ENCODE assay signal across 2 cellular contexts in the genomic region with DNA sequence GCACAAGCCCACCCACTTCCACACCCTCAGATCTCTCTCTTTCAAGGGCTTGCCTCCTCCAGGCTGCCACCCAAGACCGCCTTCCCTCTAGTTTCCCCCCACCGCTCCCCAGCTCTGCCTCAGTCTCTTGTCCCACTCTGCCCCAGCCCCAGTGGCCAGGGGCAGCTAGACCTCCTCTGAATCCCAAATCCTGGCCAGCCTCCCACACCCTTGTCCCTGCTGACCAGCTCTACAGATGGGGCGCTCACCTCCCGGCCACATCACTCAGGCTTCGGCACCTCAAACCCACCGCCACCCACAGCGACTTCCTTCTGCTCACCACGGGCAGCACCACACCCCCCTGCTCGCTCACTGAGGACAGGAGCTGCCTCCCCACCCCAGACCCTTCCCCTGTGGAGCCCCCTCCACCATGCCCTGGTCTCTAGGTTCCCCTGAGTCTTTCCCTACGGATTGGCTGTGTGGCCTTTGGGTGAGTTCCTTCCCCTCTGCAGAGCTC.
TF ChIP-seq lines count a peak whose summit lies in the region.

No MANE protein-coding gene starts in this region.

TF ChIP-seq in liver, 16 proteins besides CTCF, POLR2A, EP300 and RAD21:
- no peak for TF ChIP-seq HNF4A (conservative IDR thresholded peaks at IDR 0.05)
- TF ChIP-seq, protein P1, sequence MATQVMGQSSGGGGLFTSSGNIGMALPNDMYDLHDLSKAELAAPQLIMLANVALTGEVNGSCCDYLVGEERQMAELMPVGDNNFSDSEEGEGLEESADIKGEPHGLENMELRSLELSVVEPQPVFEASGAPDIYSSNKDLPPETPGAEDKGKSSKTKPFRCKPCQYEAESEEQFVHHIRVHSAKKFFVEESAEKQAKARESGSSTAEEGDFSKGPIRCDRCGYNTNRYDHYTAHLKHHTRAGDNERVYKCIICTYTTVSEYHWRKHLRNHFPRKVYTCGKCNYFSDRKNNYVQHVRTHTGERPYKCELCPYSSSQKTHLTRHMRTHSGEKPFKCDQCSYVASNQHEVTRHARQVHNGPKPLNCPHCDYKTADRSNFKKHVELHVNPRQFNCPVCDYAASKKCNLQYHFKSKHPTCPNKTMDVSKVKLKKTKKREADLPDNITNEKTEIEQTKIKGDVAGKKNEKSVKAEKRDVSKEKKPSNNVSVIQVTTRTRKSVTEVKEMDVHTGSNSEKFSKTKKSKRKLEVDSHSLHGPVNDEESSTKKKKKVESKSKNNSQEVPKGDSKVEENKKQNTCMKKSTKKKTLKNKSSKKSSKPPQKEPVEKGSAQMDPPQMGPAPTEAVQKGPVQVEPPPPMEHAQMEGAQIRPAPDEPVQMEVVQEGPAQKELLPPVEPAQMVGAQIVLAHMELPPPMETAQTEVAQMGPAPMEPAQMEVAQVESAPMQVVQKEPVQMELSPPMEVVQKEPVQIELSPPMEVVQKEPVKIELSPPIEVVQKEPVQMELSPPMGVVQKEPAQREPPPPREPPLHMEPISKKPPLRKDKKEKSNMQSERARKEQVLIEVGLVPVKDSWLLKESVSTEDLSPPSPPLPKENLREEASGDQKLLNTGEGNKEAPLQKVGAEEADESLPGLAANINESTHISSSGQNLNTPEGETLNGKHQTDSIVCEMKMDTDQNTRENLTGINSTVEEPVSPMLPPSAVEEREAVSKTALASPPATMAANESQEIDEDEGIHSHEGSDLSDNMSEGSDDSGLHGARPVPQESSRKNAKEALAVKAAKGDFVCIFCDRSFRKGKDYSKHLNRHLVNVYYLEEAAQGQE (IDR thresholded peaks at IDR 0.05), result no peak
- TF ChIP-seq JUND (IDR thresholded peaks at IDR 0.05), result no peak
- TF ChIP-seq, protein P2, sequence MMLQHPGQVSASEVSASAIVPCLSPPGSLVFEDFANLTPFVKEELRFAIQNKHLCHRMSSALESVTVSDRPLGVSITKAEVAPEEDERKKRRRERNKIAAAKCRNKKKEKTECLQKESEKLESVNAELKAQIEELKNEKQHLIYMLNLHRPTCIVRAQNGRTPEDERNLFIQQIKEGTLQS (IDR thresholded peaks at IDR 0.05), result no peak
- no peak for TF ChIP-seq GABPA (IDR thresholded peaks at IDR 0.05 in 1 of 2, conservative IDR thresholded peaks at IDR 0.05 in 1 of 2)
- no peak for TF ChIP-seq YY1 (IDR thresholded peaks at IDR 0.05)
- TF ChIP-seq RXRA (IDR thresholded peaks at IDR 0.05), result no peak
- TF ChIP-seq EGR1 (IDR thresholded peaks at IDR 0.05; ENCODE audit: low read depth in 2 of 2), result no peak
- TF ChIP-seq TAF1 (conservative IDR thresholded peaks at IDR 0.05), result no peak
- TF ChIP-seq FOXA1 (IDR thresholded peaks at IDR 0.05), result no peak

TF ChIP-seq in HepG2, 621 proteins besides CTCF, POLR2A, EP300 and RAD21:
- TF ChIP-seq CHCHD3 (CRISPR knock-in tag; IDR thresholded peaks at IDR 0.05) (no peak), ZNF33A (CRISPR knock-in tag; IDR thresholded peaks at IDR 0.05; ENCODE audit: borderline replicate concordance) (no peak), ZNF747 (CRISPR knock-in tag; IDR thresholded peaks at IDR 0.05; ENCODE audit: borderline replicate concordance) (no peak), ZNF564 (CRISPR knock-in tag; IDR thresholded peaks at IDR 0.05) (no peak), MEIS2 (CRISPR knock-in tag; IDR thresholded peaks at IDR 0.05) (no peak), HES4 (CRISPR knock-in tag; IDR thresholded peaks at IDR 0.05; ENCODE audit: borderline replicate concordance) (no peak), ZNF773 (CRISPR knock-in tag; IDR thresholded peaks at IDR 0.05; ENCODE audit: borderline replicate concordance) (no peak), CBFB (CRISPR knock-in tag; IDR thresholded peaks at IDR 0.05) (no peak), PTBP1 (IDR thresholded peaks at IDR 0.05; ENCODE audit: low read depth, low read length, poor library complexity, severe bottlenecking) (no peak), AGO1 (IDR thresholded peaks at IDR 0.05; ENCODE audit: low read depth, low read length, poor library complexity, severe bottlenecking) (no peak), ZNF547 (CRISPR knock-in tag; IDR thresholded peaks at IDR 0.05) (no peak)
- TF ChIP-seq, protein P3, sequence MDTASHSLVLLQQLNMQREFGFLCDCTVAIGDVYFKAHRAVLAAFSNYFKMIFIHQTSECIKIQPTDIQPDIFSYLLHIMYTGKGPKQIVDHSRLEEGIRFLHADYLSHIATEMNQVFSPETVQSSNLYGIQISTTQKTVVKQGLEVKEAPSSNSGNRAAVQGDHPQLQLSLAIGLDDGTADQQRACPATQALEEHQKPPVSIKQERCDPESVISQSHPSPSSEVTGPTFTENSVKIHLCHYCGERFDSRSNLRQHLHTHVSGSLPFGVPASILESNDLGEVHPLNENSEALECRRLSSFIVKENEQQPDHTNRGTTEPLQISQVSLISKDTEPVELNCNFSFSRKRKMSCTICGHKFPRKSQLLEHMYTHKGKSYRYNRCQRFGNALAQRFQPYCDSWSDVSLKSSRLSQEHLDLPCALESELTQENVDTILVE (CRISPR knock-in tag; IDR thresholded peaks at IDR 0.05), result no peak
- TF ChIP-seq, protein P4, sequence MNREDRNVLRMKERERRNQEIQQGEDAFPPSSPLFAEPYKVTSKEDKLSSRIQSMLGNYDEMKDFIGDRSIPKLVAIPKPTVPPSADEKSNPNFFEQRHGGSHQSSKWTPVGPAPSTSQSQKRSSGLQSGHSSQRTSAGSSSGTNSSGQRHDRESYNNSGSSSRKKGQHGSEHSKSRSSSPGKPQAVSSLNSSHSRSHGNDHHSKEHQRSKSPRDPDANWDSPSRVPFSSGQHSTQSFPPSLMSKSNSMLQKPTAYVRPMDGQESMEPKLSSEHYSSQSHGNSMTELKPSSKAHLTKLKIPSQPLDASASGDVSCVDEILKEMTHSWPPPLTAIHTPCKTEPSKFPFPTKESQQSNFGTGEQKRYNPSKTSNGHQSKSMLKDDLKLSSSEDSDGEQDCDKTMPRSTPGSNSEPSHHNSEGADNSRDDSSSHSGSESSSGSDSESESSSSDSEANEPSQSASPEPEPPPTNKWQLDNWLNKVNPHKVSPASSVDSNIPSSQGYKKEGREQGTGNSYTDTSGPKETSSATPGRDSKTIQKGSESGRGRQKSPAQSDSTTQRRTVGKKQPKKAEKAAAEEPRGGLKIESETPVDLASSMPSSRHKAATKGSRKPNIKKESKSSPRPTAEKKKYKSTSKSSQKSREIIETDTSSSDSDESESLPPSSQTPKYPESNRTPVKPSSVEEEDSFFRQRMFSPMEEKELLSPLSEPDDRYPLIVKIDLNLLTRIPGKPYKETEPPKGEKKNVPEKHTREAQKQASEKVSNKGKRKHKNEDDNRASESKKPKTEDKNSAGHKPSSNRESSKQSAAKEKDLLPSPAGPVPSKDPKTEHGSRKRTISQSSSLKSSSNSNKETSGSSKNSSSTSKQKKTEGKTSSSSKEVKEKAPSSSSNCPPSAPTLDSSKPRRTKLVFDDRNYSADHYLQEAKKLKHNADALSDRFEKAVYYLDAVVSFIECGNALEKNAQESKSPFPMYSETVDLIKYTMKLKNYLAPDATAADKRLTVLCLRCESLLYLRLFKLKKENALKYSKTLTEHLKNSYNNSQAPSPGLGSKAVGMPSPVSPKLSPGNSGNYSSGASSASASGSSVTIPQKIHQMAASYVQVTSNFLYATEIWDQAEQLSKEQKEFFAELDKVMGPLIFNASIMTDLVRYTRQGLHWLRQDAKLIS (CRISPR knock-in tag; IDR thresholded peaks at IDR 0.05), result no peak
- TF ChIP-seq, protein P5, sequence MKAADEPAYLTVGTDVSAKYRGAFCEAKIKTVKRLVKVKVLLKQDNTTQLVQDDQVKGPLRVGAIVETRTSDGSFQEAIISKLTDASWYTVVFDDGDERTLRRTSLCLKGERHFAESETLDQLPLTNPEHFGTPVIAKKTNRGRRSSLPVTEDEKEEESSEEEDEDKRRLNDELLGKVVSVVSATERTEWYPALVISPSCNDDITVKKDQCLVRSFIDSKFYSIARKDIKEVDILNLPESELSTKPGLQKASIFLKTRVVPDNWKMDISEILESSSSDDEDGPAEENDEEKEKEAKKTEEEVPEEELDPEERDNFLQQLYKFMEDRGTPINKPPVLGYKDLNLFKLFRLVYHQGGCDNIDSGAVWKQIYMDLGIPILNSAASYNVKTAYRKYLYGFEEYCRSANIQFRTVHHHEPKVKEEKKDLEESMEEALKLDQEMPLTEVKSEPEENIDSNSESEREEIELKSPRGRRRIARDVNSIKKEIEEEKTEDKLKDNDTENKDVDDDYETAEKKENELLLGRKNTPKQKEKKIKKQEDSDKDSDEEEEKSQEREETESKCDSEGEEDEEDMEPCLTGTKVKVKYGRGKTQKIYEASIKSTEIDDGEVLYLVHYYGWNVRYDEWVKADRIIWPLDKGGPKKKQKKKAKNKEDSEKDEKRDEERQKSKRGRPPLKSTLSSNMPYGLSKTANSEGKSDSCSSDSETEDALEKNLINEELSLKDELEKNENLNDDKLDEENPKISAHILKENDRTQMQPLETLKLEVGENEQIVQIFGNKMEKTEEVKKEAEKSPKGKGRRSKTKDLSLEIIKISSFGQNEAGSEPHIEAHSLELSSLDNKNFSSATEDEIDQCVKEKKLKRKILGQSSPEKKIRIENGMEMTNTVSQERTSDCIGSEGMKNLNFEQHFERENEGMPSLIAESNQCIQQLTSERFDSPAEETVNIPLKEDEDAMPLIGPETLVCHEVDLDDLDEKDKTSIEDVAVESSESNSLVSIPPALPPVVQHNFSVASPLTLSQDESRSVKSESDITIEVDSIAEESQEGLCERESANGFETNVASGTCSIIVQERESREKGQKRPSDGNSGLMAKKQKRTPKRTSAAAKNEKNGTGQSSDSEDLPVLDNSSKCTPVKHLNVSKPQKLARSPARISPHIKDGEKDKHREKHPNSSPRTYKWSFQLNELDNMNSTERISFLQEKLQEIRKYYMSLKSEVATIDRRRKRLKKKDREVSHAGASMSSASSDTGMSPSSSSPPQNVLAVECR (CRISPR knock-in tag; IDR thresholded peaks at IDR 0.05; ENCODE audit: borderline replicate concordance), result no peak
- TF ChIP-seq, protein P6, sequence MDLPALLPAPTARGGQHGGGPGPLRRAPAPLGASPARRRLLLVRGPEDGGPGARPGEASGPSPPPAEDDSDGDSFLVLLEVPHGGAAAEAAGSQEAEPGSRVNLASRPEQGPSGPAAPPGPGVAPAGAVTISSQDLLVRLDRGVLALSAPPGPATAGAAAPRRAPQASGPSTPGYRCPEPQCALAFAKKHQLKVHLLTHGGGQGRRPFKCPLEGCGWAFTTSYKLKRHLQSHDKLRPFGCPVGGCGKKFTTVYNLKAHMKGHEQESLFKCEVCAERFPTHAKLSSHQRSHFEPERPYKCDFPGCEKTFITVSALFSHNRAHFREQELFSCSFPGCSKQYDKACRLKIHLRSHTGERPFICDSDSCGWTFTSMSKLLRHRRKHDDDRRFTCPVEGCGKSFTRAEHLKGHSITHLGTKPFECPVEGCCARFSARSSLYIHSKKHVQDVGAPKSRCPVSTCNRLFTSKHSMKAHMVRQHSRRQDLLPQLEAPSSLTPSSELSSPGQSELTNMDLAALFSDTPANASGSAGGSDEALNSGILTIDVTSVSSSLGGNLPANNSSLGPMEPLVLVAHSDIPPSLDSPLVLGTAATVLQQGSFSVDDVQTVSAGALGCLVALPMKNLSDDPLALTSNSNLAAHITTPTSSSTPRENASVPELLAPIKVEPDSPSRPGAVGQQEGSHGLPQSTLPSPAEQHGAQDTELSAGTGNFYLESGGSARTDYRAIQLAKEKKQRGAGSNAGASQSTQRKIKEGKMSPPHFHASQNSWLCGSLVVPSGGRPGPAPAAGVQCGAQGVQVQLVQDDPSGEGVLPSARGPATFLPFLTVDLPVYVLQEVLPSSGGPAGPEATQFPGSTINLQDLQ (CRISPR knock-in tag; IDR thresholded peaks at IDR 0.05), result no peak
- TF ChIP-seq, protein P7, sequence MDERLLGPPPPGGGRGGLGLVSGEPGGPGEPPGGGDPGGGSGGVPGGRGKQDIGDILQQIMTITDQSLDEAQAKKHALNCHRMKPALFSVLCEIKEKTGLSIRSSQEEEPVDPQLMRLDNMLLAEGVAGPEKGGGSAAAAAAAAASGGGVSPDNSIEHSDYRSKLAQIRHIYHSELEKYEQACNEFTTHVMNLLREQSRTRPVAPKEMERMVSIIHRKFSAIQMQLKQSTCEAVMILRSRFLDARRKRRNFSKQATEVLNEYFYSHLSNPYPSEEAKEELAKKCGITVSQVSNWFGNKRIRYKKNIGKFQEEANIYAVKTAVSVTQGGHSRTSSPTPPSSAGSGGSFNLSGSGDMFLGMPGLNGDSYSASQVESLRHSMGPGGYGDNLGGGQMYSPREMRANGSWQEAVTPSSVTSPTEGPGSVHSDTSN (CRISPR knock-in tag; IDR thresholded peaks at IDR 0.05), result no peak
- TF ChIP-seq, protein P8, sequence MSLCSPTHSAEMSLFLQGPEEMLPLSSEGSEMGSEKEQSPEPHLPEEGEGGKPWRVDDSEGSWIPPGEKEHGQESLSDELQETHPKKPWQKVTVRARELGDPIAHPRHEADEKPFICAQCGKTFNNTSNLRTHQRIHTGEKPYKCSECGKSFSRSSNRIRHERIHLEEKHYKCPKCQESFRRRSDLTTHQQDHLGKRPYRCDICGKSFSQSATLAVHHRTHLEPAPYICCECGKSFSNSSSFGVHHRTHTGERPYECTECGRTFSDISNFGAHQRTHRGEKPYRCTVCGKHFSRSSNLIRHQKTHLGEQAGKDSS (CRISPR knock-in tag; IDR thresholded peaks at IDR 0.05; ENCODE audit: borderline replicate concordance, low read depth), result no peak
- TF ChIP-seq, protein P9, sequence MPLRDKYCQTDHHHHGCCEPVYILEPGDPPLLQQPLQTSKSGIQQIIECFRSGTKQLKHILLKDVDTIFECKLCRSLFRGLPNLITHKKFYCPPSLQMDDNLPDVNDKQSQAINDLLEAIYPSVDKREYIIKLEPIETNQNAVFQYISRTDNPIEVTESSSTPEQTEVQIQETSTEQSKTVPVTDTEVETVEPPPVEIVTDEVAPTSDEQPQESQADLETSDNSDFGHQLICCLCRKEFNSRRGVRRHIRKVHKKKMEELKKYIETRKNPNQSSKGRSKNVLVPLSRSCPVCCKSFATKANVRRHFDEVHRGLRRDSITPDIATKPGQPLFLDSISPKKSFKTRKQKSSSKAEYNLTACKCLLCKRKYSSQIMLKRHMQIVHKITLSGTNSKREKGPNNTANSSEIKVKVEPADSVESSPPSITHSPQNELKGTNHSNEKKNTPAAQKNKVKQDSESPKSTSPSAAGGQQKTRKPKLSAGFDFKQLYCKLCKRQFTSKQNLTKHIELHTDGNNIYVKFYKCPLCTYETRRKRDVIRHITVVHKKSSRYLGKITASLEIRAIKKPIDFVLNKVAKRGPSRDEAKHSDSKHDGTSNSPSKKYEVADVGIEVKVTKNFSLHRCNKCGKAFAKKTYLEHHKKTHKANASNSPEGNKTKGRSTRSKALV (CRISPR knock-in tag; IDR thresholded peaks at IDR 0.05), result no peak
TF ChIP-seq in HepG2: peak in this region for 0.
